In the genomic region with DNA sequence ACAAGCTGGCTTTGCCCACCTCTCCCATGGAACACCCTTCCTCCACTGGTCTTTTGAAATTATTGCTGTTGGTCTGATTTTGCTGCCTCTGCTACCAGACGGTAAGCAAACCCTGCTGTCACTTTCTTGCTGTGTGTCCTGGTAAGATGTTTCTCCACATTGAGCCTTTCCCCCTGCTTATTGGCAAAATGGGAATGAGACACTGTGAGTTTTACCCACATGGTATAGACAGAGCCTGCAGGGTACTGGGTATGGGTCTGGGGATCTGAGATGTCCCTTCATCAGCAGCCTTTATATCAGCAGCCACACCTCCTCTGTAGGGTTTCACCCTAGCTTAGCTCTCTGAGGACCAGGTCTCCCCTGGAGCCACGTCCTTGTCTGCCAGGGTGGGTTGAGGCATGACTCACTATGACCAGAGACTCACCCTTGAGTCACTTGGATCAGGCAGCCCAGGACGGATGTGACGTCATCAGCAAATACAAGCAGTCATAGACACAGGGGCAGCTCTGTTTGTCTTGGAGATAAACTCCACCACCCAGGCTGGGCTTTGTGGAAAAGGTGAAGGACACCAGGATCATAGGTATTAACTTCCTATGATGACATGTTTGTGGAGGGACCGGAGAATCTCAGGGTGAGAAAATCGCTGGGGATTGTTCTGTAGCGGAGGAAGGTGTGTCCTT, we compare ENCODE assay signal across 8 cellular contexts. TPM values are rescaled to one million over a fixed set of nuclear protein-coding genes. Genes with fewer than 3 reads are reported as not detected.
DNase-seq lines count a peak whose midpoint lies in the region; TF ChIP-seq lines count a peak whose summit lies in the region.

No MANE protein-coding gene starts in this region.

- peaks cover 10% of the 10 kb centered on the region for H3K4me1 ChIP-seq in mesodermal cell (ENCODE audit: control insufficient read depth, insufficient read depth, low read length, poor library complexity, severe bottlenecking)
- H3K4me1 ChIP-seq in vagina: no peaks in the 10 kb centered on the region
- H3K4me1 ChIP-seq in tibial nerve: no peaks in the 10 kb centered on the region

- no peaks in the 10 kb centered on the region for H3K9me3 ChIP-seq in mesodermal cell (ENCODE audit: control insufficient read depth, low read length)
- no peaks in the 10 kb centered on the region for H3K9me3 ChIP-seq in vagina
- H3K9me3 ChIP-seq in tibial nerve: peaks cover 0 to 2% (median 0%) of the 10 kb centered on the region in 4 donors

- no peak overlapping the region for H3K4me3 ChIP-seq in mesodermal cell (ENCODE audit: extremely low read depth, insufficient read depth, low read length, poor library complexity, severe bottlenecking)
- no peak overlapping the region for H3K4me3 ChIP-seq in vagina
- H3K4me3 ChIP-seq in tibial nerve: no peak overlapping the region

- 62 to 72% methylated on average over 3 to 4 of the region's 7 CpGs for WGBS in mesodermal cell (ENCODE audit: insufficient coverage in 2 of 2), 2 experiments
- 64 to 66% methylated on average over 7 of the region's 7 CpGs for WGBS in tibial nerve, 2 donors

- intact Hi-C loops in vagina (cut with DNase I): no loop called here

- H3K27me3 ChIP-seq in vagina (no peaks in the 10 kb centered on the region), tibial nerve (no peaks in the 10 kb centered on the region)

- TF ChIP-seq POLR2A in vagina (IDR thresholded peaks at IDR 0.05) (no peak), tibial nerve (IDR thresholded peaks at IDR 0.05) (no peak)

- H3K27ac ChIP-seq in C4-2B (peak overlapping the region; percentile 12; the same call in 1 of the 2 replicates), mesodermal cell (ENCODE audit: low read depth, low read length, severe bottlenecking) (peak overlapping the region; percentile 52), vagina (no peak overlapping the region), tibial nerve (no peak overlapping the region)

- no peaks in the 10 kb centered on the region for H3K36me3 ChIP-seq in mesodermal cell (ENCODE audit: control insufficient read depth, insufficient read depth, low read length)
- H3K36me3 ChIP-seq in vagina: no peaks in the 10 kb centered on the region
- H3K36me3 ChIP-seq in tibial nerve: no peaks in the 10 kb centered on the region

- TF ChIP-seq EP300 in tibial nerve (IDR thresholded peaks at IDR 0.05): no peak

- TF ChIP-seq CTCF in C4-2B (conservative IDR thresholded peaks at IDR 0.05) (no peak), vagina (IDR thresholded peaks at IDR 0.05) (no peak), GM10266 (IDR thresholded peaks at IDR 0.05; ENCODE audit: control insufficient read depth, insufficient read depth, low read depth, missing control alignments) (no peak), tibial nerve (IDR thresholded peaks at IDR 0.05) (no peak)

- peak; percentile 84 for DNase-seq in HuH-7 (ENCODE audit: low spot score)
- DNase-seq in amniotic stem cell (lab: John Stamatoyannopoulos, UW): peak; percentile 92
- DNase-seq in NCI-H1436 treated with DMSO at 0.1 percent for 48 hours (lab: John Stamatoyannopoulos, UW): no peak
- no peak for DNase-seq in vagina (ENCODE audit: extremely low spot score in 2 of 2)
- DNase-seq in GM10266 (ENCODE audit: extremely low spot score): no peak
- DNase-seq in tibial nerve (ENCODE audit: low spot score in 2 of 2): no peak

RNA-seq across cellular contexts. Expression of a gene that starts 17.9 kb away (rescaled TPM):
- 24.3 TPM for polyA plus RNA-seq in mesodermal cell (2013, experiment 1 of 2)
- 37.1 TPM for polyA plus RNA-seq in mesodermal cell (2013, experiment 2 of 2)
- total RNA-seq in vagina: 17.2 TPM
- total RNA-seq in tibial nerve: 1 to 10 TPM in 3 of 4 donors, under 1 TPM in 1; 0.42 to 2.7 (median 1.7) TPM

Comparison
In these comparisons a context has a peak if more than half of its experiments do, and no peak if none do; other contexts are left out.
1. H3K27ac ChIP-seq: peak in C4-2B (single experiment) and mesodermal cell (single experiment); none in vagina (single experiment) and tibial nerve (0 of 4).
2. DNase-seq: peak in HuH-7 (single experiment) and amniotic stem cell (single experiment); none in NCI-H1436 treated with DMSO at 0.1 percent for 48 hours (single experiment), vagina (0 of 2), GM10266 (single experiment) and tibial nerve (0 of 2).